ENCODE assay signal across 14 cellular contexts in genomic region chr3:156290917-156291268, GRCh38.
DNase-seq lines count a peak whose midpoint lies in the region; ATAC-seq and TF ChIP-seq lines count a peak whose summit lies in the region.
"Had no signal": no experiment of that assay in that cellular context is flagged by ENCODE, and none has a peak within 500 bp of the region (broad histone marks: within the 10 kb centered on the region; RNA-seq: fewer than 3 reads in every experiment).

No MANE protein-coding gene starts in this region.

- H3K9me3 ChIP-seq in BLaER1 treated with 17β-estradiol and CSF1 and Interleukin-3, amounts not matched to agents 10 nM and 100 nM (replicated peaks in 1 of 11): no peaks in the 10 kb centered on the region
- H3K9me3 ChIP-seq in PC-3 (ENCODE audit: low read length): no peaks in the 10 kb centered on the region

- H3K79me2 ChIP-seq in PC-3 (ENCODE audit: low read length): no peaks in the 10 kb centered on the region

- H3K9me3 Mint-ChIP-seq in glutamatergic neuron (ENCODE audit: unreplicated experiment) (peaks cover 6% of the 10 kb centered on the region), progenitor cell of endocrine pancreas (ENCODE audit: low read depth) (no peaks in the 10 kb centered on the region)
- H3K9me3 Mint-ChIP-seq: activated CD4-positive, alpha-beta memory T cell treated with anti-CD3 and anti-CD28 coated beads, Interleukin-2, amount 10 ng/mL, durations not matched to agents 7 days and 5 days; activated naive CD8-positive, alpha-beta T cell treated with anti-CD3 and anti-CD28 coated beads for 36 hours had no signal

- peak overlapping the region in 7 of 10 experiments; percentile 11 to 49 (median 43); a peak in 8 of 20 replicates for H3K4me3 ChIP-seq in BLaER1 treated with 17β-estradiol and CSF1 and Interleukin-3, amounts not matched to agents 10 nM and 100 nM
- H3K4me3 ChIP-seq in PC-3 (ENCODE audit: low read length) (no peak overlapping the region), retinal pigment epithelial cell (ENCODE audit: low read length) (peak overlapping the region; percentile 43)

- peaks cover 3% of the 10 kb centered on the region for H3K27me3 Mint-ChIP-seq in glutamatergic neuron (ENCODE audit: unreplicated experiment)
- peaks cover 67% of the 10 kb centered on the region for H3K27me3 Mint-ChIP-seq in progenitor cell of endocrine pancreas

- no peak for ATAC-seq in PC-3

- H4K20me1 ChIP-seq in BLaER1 treated with 17β-estradiol and CSF1 and Interleukin-3, amounts not matched to agents 10 nM and 100 nM: no peaks in the 10 kb centered on the region
- no peaks in the 10 kb centered on the region for H4K20me1 ChIP-seq in PC-3 (ENCODE audit: low read length)

- no peak overlapping the region for H2AFZ ChIP-seq in PC-3 (ENCODE audit: low read length)

- H3F3A ChIP-seq in PC-3 (ENCODE audit: low read length, unreplicated experiment): no peaks in the 10 kb centered on the region

- CTCF ChIA-PET in PC-3 (lab: Charles Lee): no interaction called here

- TF ChIP-seq CTCF in PC-3 (conservative IDR thresholded peaks at IDR 0.05; ENCODE audit: low read depth, low read length): no peak
- no peak for TF ChIP-seq CTCF in glutamatergic neuron (IDR thresholded peaks at IDR 0.05; ENCODE audit: partially characterized antibody, unreplicated experiment)
- no peak for TF ChIP-seq CTCF in retinal pigment epithelial cell (conservative IDR thresholded peaks at IDR 0.05; ENCODE audit: low read depth, low read length)
- no peak for TF ChIP-seq CTCF in progenitor cell of endocrine pancreas (IDR thresholded peaks at IDR 0.05; ENCODE audit: unreplicated experiment)
- TF ChIP-seq CTCF in GM20000 (IDR thresholded peaks at IDR 0.05; ENCODE audit: extremely low read depth, missing control alignments): no peak

- H3K36me3 Mint-ChIP-seq in glutamatergic neuron (ENCODE audit: unreplicated experiment) (no peaks in the 10 kb centered on the region), progenitor cell of endocrine pancreas (ENCODE audit: insufficient read depth) (no peaks in the 10 kb centered on the region)
- H3K36me3 Mint-ChIP-seq: activated naive CD8-positive, alpha-beta T cell treated with anti-CD3 and anti-CD28 coated beads for 36 hours had no signal

- POLR2A ChIA-PET in PC-3 (lab: Charles Lee; ENCODE audit: unreplicated experiment): no interaction called here

- H3K27ac ChIP-seq in BLaER1 treated with 17β-estradiol and CSF1 and Interleukin-3, amounts not matched to agents 10 nM and 100 nM: no peak overlapping the region
- no peak overlapping the region for H3K27ac ChIP-seq in PC-3 (ENCODE audit: low read length)

- no TSS peak for BruUV-seq in PC-3 (replicated peaks; lab: Mats Ljungman, UMichigan)

- no peaks in the 10 kb centered on the region for H3K9me2 ChIP-seq in PC-3 (replicated peaks; ENCODE audit: low read length)

- peak overlapping the region; percentile 67 to 85 (median 76); a peak in 21 of 22 replicates for H3K4me2 ChIP-seq in BLaER1 treated with 17β-estradiol and CSF1 and Interleukin-3, amounts not matched to agents 10 nM and 100 nM
- H3K4me2 ChIP-seq in PC-3 (ENCODE audit: low read length): peak overlapping the region; percentile 24; the same call in 1 of the 2 replicates

- H3K4me1 ChIP-seq in BLaER1 treated with 17β-estradiol and CSF1 and Interleukin-3, amounts not matched to agents 10 nM and 100 nM: peaks cover 6 to 17% (median 14%) of the 10 kb centered on the region in 10 experiments; a peak in 19 of 20 replicates
- H3K4me1 ChIP-seq in PC-3 (ENCODE audit: insufficient read depth, low read length): no peaks in the 10 kb centered on the region

- intact Hi-C loops in PC-3 (cut with micrococcal nuclease): no loop called here

- H3K36me3 ChIP-seq in BLaER1 treated with 17β-estradiol and CSF1 and Interleukin-3, amounts not matched to agents 10 nM and 100 nM: no peaks in the 10 kb centered on the region
- no peaks in the 10 kb centered on the region for H3K36me3 ChIP-seq in PC-3 (ENCODE audit: low read depth, low read length)

- H3K27ac Mint-ChIP-seq in glutamatergic neuron (ENCODE audit: unreplicated experiment) (peak overlapping the region; percentile 80), progenitor cell of endocrine pancreas (no peak overlapping the region)
- H3K27ac Mint-ChIP-seq: activated CD4-positive, alpha-beta memory T cell treated with anti-CD3 and anti-CD28 coated beads, Interleukin-2, amount 10 ng/mL, durations not matched to agents 7 days and 5 days; activated naive CD8-positive, alpha-beta T cell treated with anti-CD3 and anti-CD28 coated beads for 36 hours had no signal

- H3K4me3 Mint-ChIP-seq in glutamatergic neuron (ENCODE audit: unreplicated experiment) (peak overlapping the region; percentile 90), progenitor cell of endocrine pancreas (ENCODE audit: low read depth) (no peak overlapping the region)
- H3K4me3 Mint-ChIP-seq: activated CD4-positive, alpha-beta memory T cell treated with anti-CD3 and anti-CD28 coated beads, Interleukin-2, amount 10 ng/mL, durations not matched to agents 7 days and 5 days had no signal

- no peak overlapping the region for H3K9ac ChIP-seq in BLaER1 treated with 17β-estradiol and CSF1 and Interleukin-3, amounts not matched to agents 10 nM and 100 nM
- no peak overlapping the region for H3K9ac ChIP-seq in PC-3 (ENCODE audit: low read length)

- H3K4me1 Mint-ChIP-seq in glutamatergic neuron (ENCODE audit: low read depth, unreplicated experiment) (peaks cover 25% of the 10 kb centered on the region), progenitor cell of endocrine pancreas (ENCODE audit: low read depth) (no peaks in the 10 kb centered on the region)
- H3K4me1 Mint-ChIP-seq: activated CD4-positive, alpha-beta memory T cell treated with anti-CD3 and anti-CD28 coated beads, Interleukin-2, amount 10 ng/mL, durations not matched to agents 7 days and 5 days had no signal

- H3K27me3 ChIP-seq in BLaER1 treated with 17β-estradiol and CSF1 and Interleukin-3, amounts not matched to agents 10 nM and 100 nM: peaks cover 13 to 25% (median 20%) of the 10 kb centered on the region in 11 experiments; a peak in 21 of 22 replicates
- H3K27me3 ChIP-seq in PC-3 (ENCODE audit: low read length): peaks cover 77% of the 10 kb centered on the region

- DNase-seq in PC-3: no peak
- no peak for DNase-seq in glutamatergic neuron
- no peak for DNase-seq in retinal pigment epithelial cell (ENCODE audit: low read depth)
- no peak for DNase-seq in 8988T
- no peak for DNase-seq in progenitor cell of endocrine pancreas (ENCODE audit: low spot score, unreplicated experiment)
- no peak for DNase-seq in GM20000 (ENCODE audit: low spot score)
- no peak for DNase-seq in NCI-H2107 (lab: John Stamatoyannopoulos, UW)
- DNase-seq: activated CD4-positive, alpha-beta memory T cell treated with anti-CD3 and anti-CD28 coated beads, Interleukin-2, amount 10 ng/mL, durations not matched to agents 7 days and 5 days; DMS153; Karpas-422; kidney glomerular epithelial cell; NCI-H446 treated with DMSO at 0.1 percent for 48 hours had no signal
